In genomic region chr10:44467900-44468299, GRCh38 we compare ENCODE assay signal across 24 cellular contexts.
DNase-seq lines count a peak whose midpoint lies in the region; ATAC-seq, FAIRE-seq and TF ChIP-seq lines count a peak whose summit lies in the region.
"Had no signal": no experiment of that assay in that cellular context is flagged by ENCODE, and none has a peak within 500 bp of the region (broad histone marks: within the 10 kb centered on the region; RNA-seq: fewer than 3 reads in every experiment).

No MANE protein-coding gene starts in this region.

- TF ChIP-seq RAD21 in K562 (CRISPR knock-in tag; conservative IDR thresholded peaks at IDR 0.05 in 1 of 2, IDR thresholded peaks at IDR 0.05 in 1 of 2) = no peak

- CTCF ChIA-PET in HEK293 (lab: Yijun Ruan, JAX) (interaction anchor here (0.6 kb wide), 1 partner anchor 27 kb away, joined by 4 read pairs; no protein-coding TSS in a partner anchor), K562 (lab: Yijun Ruan, JAX; ENCODE audit: low intra/inter-chr PET ratio) (no interaction called here)

- H2AFZ ChIP-seq in K562 (ENCODE audit: low read depth, low read length) (no peak overlapping the region), hepatocyte (no peak overlapping the region)
- H2AFZ ChIP-seq: GM23248 had no signal

- FAIRE-seq in K562 (lab: Jason Lieb, UNC) (no peak), kidney (lab: Jason Lieb, UNC) (no peak)
- FAIRE-seq: A549, GM12892, H1 had no signal

- no peak overlapping the region for H3K4me2 ChIP-seq in K562 (ENCODE audit: insufficient read depth, low read length)
- H3K4me2 ChIP-seq in hepatocyte = no peak overlapping the region
- H3K4me2 ChIP-seq: A549 had no signal

- TF ChIP-seq CTCF in HEK293 (tag by site-specific recombination; IDR thresholded peaks at IDR 0.05) (no peak), K562 (IDR thresholded peaks at IDR 0.05 in 2 of 3, conservative IDR thresholded peaks at IDR 0.05 in 1 of 3; ENCODE audit: insufficient read depth in 2 of 3, low read depth in 1 of 3, low read length in 3 of 3) (no peak), kidney (IDR thresholded peaks at IDR 0.05; ENCODE audit: borderline replicate concordance, extremely low read depth, insufficient read depth) (no peak), hepatocyte (IDR thresholded peaks at IDR 0.05; ENCODE audit: poor library complexity) (no peak)

- H4K20me1 ChIP-seq in K562 (replicated peaks; ENCODE audit: control insufficient read depth, insufficient read depth, low read length) (no peaks in the 10 kb centered on the region), hepatocyte (ENCODE audit: insufficient read depth, poor library complexity, severe bottlenecking) (no peaks in the 10 kb centered on the region)

- H3K9me3 ChIP-seq in HEK293 (ENCODE audit: control insufficient read depth, insufficient read depth, low read depth, low read length) (no peaks in the 10 kb centered on the region), K562 (replicated peaks; ENCODE audit: control insufficient read depth, insufficient read depth, low read depth, low read length) (no peaks in the 10 kb centered on the region), kidney (ENCODE audit: control insufficient read depth in 1 of 2, low read length in 2 of 2) (no peaks in the 10 kb centered on the region), hepatocyte (ENCODE audit: low read depth) (no peaks in the 10 kb centered on the region)
- H3K9me3 ChIP-seq: A549 had no signal

- H3K9me2 ChIP-seq in hepatocyte (replicated peaks; ENCODE audit: insufficient read depth) = no peaks in the 10 kb centered on the region

- BruUV-seq in K562 (replicated peaks; lab: Mats Ljungman, UMichigan) = no TSS peak

- intact Hi-C loops in K562 (cut with micrococcal nuclease) (no loop called here), kidney (cut with DNase I) (no loop called here), posterior vena cava (cut with DNase I) (no loop called here)

- H3K9ac ChIP-seq in K562 (ENCODE audit: insufficient read depth in 1 of 2, low read depth in 2 of 2, low read length in 2 of 2) (no peak overlapping the region), kidney (ENCODE audit: low read length in 2 of 2) (no peak overlapping the region)
- H3K9ac ChIP-seq: GM23248 had no signal

- H3K27me3 ChIP-seq in K562 (ENCODE audit: control insufficient read depth in 2 of 2, insufficient read depth in 2 of 2, low read length in 2 of 2) (peaks cover 0 to 16% of the 10 kb centered on the region in 2 experiments; a peak in 3 of 5 replicates), hepatocyte (no peaks in the 10 kb centered on the region)

- H3K27ac ChIP-seq in HEK293 (ENCODE audit: extremely low read depth, low read depth, low read length) (no peak overlapping the region), K562 (ENCODE audit: extremely low read depth, low read depth, low read length) (no peak overlapping the region), kidney (ENCODE audit: low read depth in 2 of 2, low read length in 2 of 2) (no peak overlapping the region), hepatocyte (no peak overlapping the region)
- H3K27ac ChIP-seq: A549, GM23248 had no signal

- H3K79me2 ChIP-seq in K562 (ENCODE audit: control insufficient read depth, insufficient read depth, low read length) (no peaks in the 10 kb centered on the region), hepatocyte (no peaks in the 10 kb centered on the region)

- WGBS in K562 (ENCODE audit: insufficient coverage, low coverage, missing lambda C conversion rate) = 0% methylated on average over 4 of the region's 4 CpGs
- 90% methylated on average over 4 of the region's 4 CpGs for WGBS in hepatocyte (ENCODE audit: low lambda C conversion rate, missing lambda C conversion rate)

- TF ChIP-seq POLR2A in K562 (conservative IDR thresholded peaks at IDR 0.05) = no peak

- H3K9me1 ChIP-seq in K562 (ENCODE audit: control insufficient read depth, insufficient read depth, low read length) = no peaks in the 10 kb centered on the region

- H3K4me3 ChIP-seq in HEK293 (ENCODE audit: low read depth, low read length) (no peak overlapping the region), K562 (no peak overlapping the region), kidney (ENCODE audit: low read length in 2 of 2) (no peak overlapping the region), hepatocyte (no peak overlapping the region)
- H3K4me3 ChIP-seq: A549, GM23248 had no signal

- in situ Hi-C loops in K562 (cut with MboI) = no loop called here

- H3K36me3 ChIP-seq in HEK293 (ENCODE audit: control insufficient read depth in 2 of 2, insufficient read depth in 1 of 2, low read length in 2 of 2) (no peaks in the 10 kb centered on the region), K562 (ENCODE audit: control insufficient read depth, insufficient read depth, low read length) (no peaks in the 10 kb centered on the region), kidney (ENCODE audit: control insufficient read depth in 1 of 2, insufficient read depth in 2 of 2, low read length in 2 of 2) (no peaks in the 10 kb centered on the region), hepatocyte (replicated peaks; ENCODE audit: insufficient read depth, low read depth) (no peaks in the 10 kb centered on the region)

- TF ChIP-seq EP300 in K562 (IDR thresholded peaks at IDR 0.05; ENCODE audit: low read length) = no peak

- peaks cover 11% of the 10 kb centered on the region for H3K4me1 ChIP-seq in HEK293 (ENCODE audit: control insufficient read depth, insufficient read depth, low read length)
- no peaks in the 10 kb centered on the region for H3K4me1 ChIP-seq in K562 (replicated peaks in 1 of 2; ENCODE audit: control insufficient read depth in 2 of 2, insufficient read depth in 2 of 2, low read length in 2 of 2)
- H3K4me1 ChIP-seq in kidney (ENCODE audit: control insufficient read depth in 1 of 2, insufficient read depth in 1 of 2, low read depth in 1 of 2, low read length in 2 of 2) = no peaks in the 10 kb centered on the region
- H3K4me1 ChIP-seq in hepatocyte (ENCODE audit: insufficient read depth) = no peaks in the 10 kb centered on the region
- H3K4me1 ChIP-seq: A549 had no signal

- DNase-seq in K562 (ENCODE audit: extremely low read depth in 1 of 4, low spot score in 3 of 4) (no peak), kidney (peak; percentile 36), posterior vena cava (ENCODE audit: low spot score) (peak; percentile 43), iPS-NIHi7 (ENCODE audit: extremely low spot score) (no peak), NCI-H1105 treated with DMSO at 0.1 percent for 48 hours (lab: John Stamatoyannopoulos, UW) (no peak), H4 (ENCODE audit: low spot score) (no peak), hepatocyte (ENCODE audit: low spot score) (no peak)
- DNase-seq: 8988T; ACHN; C1 segment of cervical spinal cord; Calu3; CD4-positive, alpha-beta memory T cell; COR-L47; DMS53; DMS79 treated with DMSO at 0.1 percent for 48 hours; GF-D8; GM23248; H9; HFFc6 had no signal

- ATAC-seq in K562 = no peak
- ATAC-seq: A549, HCT116 had no signal

- POLR2A ChIA-PET in HEK293 (lab: Yijun Ruan, JAX) = no interaction called here
- POLR2A ChIA-PET in K562 (lab: Yijun Ruan, JAX) = no interaction called here

TF ChIP-seq in HEK293, 187 proteins besides CTCF, POLR2A, EP300 and RAD21:
- peak; percentile 86 for TF ChIP-seq ZIC2 (tag by site-specific recombination; IDR thresholded peaks at IDR 0.05)
- TF ChIP-seq HOXA7 (CRISPR knock-in tag; IDR thresholded peaks at IDR 0.05; ENCODE audit: borderline replicate concordance) = no peak

TF ChIP-seq in K562, 482 proteins besides CTCF, POLR2A, EP300 and RAD21:
- TF ChIP-seq ADNP (tag; IDR thresholded peaks at IDR 0.05) (no peak), ZFX (CRISPR knock-in tag; IDR thresholded peaks at IDR 0.05) (no peak), MITF (IDR thresholded peaks at IDR 0.05) (no peak), NFIC (IDR thresholded peaks at IDR 0.05) (peak; percentile 64), MYBL2 (IDR thresholded peaks at IDR 0.05; ENCODE audit: low read depth) (no peak), MYBL2 (CRISPR knock-in tag; IDR thresholded peaks at IDR 0.05; ENCODE audit: borderline replicate concordance) (no peak), STAG1 (CRISPR knock-in tag; IDR thresholded peaks at IDR 0.05; ENCODE audit: borderline replicate concordance) (no peak)
- TF ChIP-seq, protein P1, sequence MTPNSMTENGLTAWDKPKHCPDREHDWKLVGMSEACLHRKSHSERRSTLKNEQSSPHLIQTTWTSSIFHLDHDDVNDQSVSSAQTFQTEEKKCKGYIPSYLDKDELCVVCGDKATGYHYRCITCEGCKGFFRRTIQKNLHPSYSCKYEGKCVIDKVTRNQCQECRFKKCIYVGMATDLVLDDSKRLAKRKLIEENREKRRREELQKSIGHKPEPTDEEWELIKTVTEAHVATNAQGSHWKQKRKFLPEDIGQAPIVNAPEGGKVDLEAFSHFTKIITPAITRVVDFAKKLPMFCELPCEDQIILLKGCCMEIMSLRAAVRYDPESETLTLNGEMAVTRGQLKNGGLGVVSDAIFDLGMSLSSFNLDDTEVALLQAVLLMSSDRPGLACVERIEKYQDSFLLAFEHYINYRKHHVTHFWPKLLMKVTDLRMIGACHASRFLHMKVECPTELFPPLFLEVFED (CRISPR knock-in tag; conservative IDR thresholded peaks at IDR 0.05) = no peak

Comparison
In these comparisons a context has a peak if more than half of its experiments do, and no peak if none do; other contexts are left out.
1. DNase-seq: peak in kidney (single experiment) and posterior vena cava (single experiment); none in K562 (0 of 4), iPS-NIHi7 (single experiment), NCI-H1105 treated with DMSO at 0.1 percent for 48 hours (single experiment), H4 (single experiment) and hepatocyte (single experiment).